ENCODE assay signal across 8 cellular contexts in the genomic region with DNA sequence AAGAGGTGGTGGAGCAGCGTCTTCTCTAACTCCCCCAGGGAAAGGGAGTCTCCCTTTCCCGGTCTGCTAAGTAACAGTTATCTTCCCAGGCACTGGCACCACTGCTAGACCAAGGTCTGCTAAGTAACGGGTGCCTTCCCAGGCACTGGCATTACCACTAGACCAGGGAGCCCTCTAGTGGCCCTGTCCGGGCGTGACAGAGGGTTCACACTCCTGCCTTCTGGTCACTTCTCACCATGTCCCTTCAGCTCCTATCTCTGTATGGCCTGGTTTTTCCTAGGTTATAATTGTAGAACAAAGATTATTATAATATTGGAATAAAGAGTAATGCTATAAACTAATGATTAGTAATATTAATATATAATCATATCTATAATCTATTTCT. TPM values are rescaled to one million over a fixed set of nuclear protein-coding genes. Genes with fewer than 3 reads are reported as not detected.
A peak's percentile ranks its signal among the peaks of the same experiment; 100 is the strongest.
DNase-seq lines count a peak whose midpoint lies in the region; ATAC-seq and TF ChIP-seq lines count a peak whose summit lies in the region.
"Not testable (repeated sequence)": the region's sequence is repeated elsewhere in the genome, so short reads cannot be mapped to it uniquely, and the experiment has no call there.

No MANE protein-coding gene starts in this region.

- peak; percentile 21 for ATAC-seq in GM19372 (IDR thresholded peaks at IDR 0.05; ENCODE audit: low read depth, unreplicated experiment)
- ATAC-seq in HG03159 (IDR thresholded peaks at IDR 0.05; ENCODE audit: unreplicated experiment) = peak; percentile 31
- peak; percentile 27 to 34 for ATAC-seq in activated CD4-positive, CD25-positive, alpha-beta regulatory T cell treated with anti-CD3 and anti-CD28 coated beads, Interleukin-2, amount 50 U/mL, for 24 hours
- ATAC-seq in left colon = peak; percentile 29

- TF ChIP-seq POLR2A in breast epithelium (IDR thresholded peaks at IDR 0.05) = not testable (repeated sequence)

- not testable (repeated sequence) for H3K9me3 Mint-ChIP-seq in CD14-positive monocyte

- H3K4me3 ChIP-seq in breast epithelium = not testable (repeated sequence)

- H3K36me3 ChIP-seq in breast epithelium = not testable (repeated sequence)

- not testable (repeated sequence) for H3K27ac ChIP-seq in breast epithelium

- H3K27ac Mint-ChIP-seq in CD14-positive monocyte = peak overlapping the region in 5 of 7 donors; percentile 79 to 94 (median 90)

- not testable (repeated sequence) for H3K27me3 ChIP-seq in breast epithelium

- H3K27me3 Mint-ChIP-seq in CD14-positive monocyte (ENCODE audit: low read depth in 3 of 3) = not testable (repeated sequence)

- DNase-seq in CD14-positive monocyte (ENCODE audit: low spot score) (peak; percentile 75), NCI-H69 (lab: John Stamatoyannopoulos, UW) (peak; percentile 58), breast epithelium (ENCODE audit: low spot score in 2 of 2) (peak; percentile 66 to 70), left colon (peak; percentile 62 to 84)
- DNase-seq in stimulated activated CD4-positive, alpha-beta T cell treated with anti-CD3 and anti-CD28 coated beads, Interleukin-4, amount 100 ng/mL, for 1 hour = peak; percentile 64

- peaks cover 12% of the 10 kb centered on the region for H3K4me1 Mint-ChIP-seq in CD14-positive monocyte

- peaks cover 61 to 75% of the 10 kb centered on the region in 2 donors for H3K36me3 Mint-ChIP-seq in CD14-positive monocyte

- TF ChIP-seq CTCF in CD14-positive monocyte (IDR thresholded peaks at IDR 0.05) = peak; percentile 15
- peak in 2 of 3 donors; percentile 14 to 35 for TF ChIP-seq CTCF in breast epithelium (IDR thresholded peaks at IDR 0.05)

- peak overlapping the region in 1 of 2 donors; percentile 65 for H3K4me3 Mint-ChIP-seq in CD14-positive monocyte

- H3K9me3 ChIP-seq in breast epithelium = not testable (repeated sequence)

- not testable (repeated sequence) for H3K4me1 ChIP-seq in breast epithelium

- intact Hi-C loops in CD14-positive monocyte (cut with micrococcal nuclease) = loop anchor here (5.0 to 10.0 kb wide), 2 partner anchors 57 to 70 kb away; no protein-coding TSS in a partner anchor
- intact Hi-C loops in breast epithelium (cut with DNase I; ENCODE audit: low total_unique reads); left colon (cut with DNase I, micrococcal nuclease): not testable (repeated sequence)

RNA-seq across cellular contexts. Expression of gene PILRB, which starts 12.6 kb away (rescaled TPM):
- polyA plus RNA-seq in CD14-positive monocyte = 1 to 10 TPM; 1.7 to 2.2 TPM
- 10 to 100 TPM; 33.8 to 100.0 (median 75.4) TPM for total RNA-seq in breast epithelium
- total RNA-seq in left colon = 10 to 100 TPM; 36.1 to 45.0 TPM

RNA-seq across cellular contexts. Expression of gene PILRA, which starts 28.0 kb away (rescaled TPM):
- 100 to 1,000 TPM; 364 to 491 TPM for polyA plus RNA-seq in CD14-positive monocyte
- total RNA-seq in breast epithelium (1 to 10 TPM; 4.3 to 9.9 (median 7.9) TPM), left colon (1 to 10 TPM; 1.9 to 5.2 TPM)

RNA-seq across cellular contexts. Expression of gene SPDYE3, which starts 37.8 kb away (rescaled TPM):
- polyA plus RNA-seq in CD14-positive monocyte = 1 to 10 TPM in 1 of 2 donors, under 1 TPM in 1; 0.58 to 1.2 TPM
- total RNA-seq in breast epithelium = not detected
- not detected for total RNA-seq in left colon
